In genomic region chr2:141911485-141912066, GRCh38 we compare ENCODE assay signal across 8 cellular contexts.
DNase-seq lines count a peak whose midpoint lies in the region; ATAC-seq and TF ChIP-seq lines count a peak whose summit lies in the region.

No MANE protein-coding gene starts in this region.

- H3K27me3 ChIP-seq in Peyer's patch, result no peaks in the 10 kb centered on the region

- H3K4me1 Mint-ChIP-seq in activated CD4-positive, alpha-beta memory T cell treated with anti-CD3 and anti-CD28 coated beads for 36 hours (ENCODE audit: low read depth), result no peaks in the 10 kb centered on the region

- intact Hi-C loops in activated CD4-positive, alpha-beta memory T cell treated with anti-CD3 and anti-CD28 coated beads for 36 hours (cut with micrococcal nuclease), result no loop called here

- no peak for TF ChIP-seq POLR2A in Peyer's patch (IDR thresholded peaks at IDR 0.05)

- TF ChIP-seq CTCF in Peyer's patch (IDR thresholded peaks at IDR 0.05), result no peak

- POLR2A ChIA-PET in activated CD4-positive, alpha-beta memory T cell treated with anti-CD3 and anti-CD28 coated beads for 36 hours (lab: Charles Lee), result no interaction called here

- ATAC-seq in GM19324 (IDR thresholded peaks at IDR 0.05; ENCODE audit: low FRiP score, unreplicated experiment) (peak; percentile 73), HG03354 (IDR thresholded peaks at IDR 0.05; ENCODE audit: poor library complexity, severe bottlenecking, unreplicated experiment) (peak; percentile 80)

- no peak overlapping the region for H3K27ac Mint-ChIP-seq in activated CD4-positive, alpha-beta memory T cell treated with anti-CD3 and anti-CD28 coated beads for 36 hours

- H3K4me3 ChIP-seq in Peyer's patch, result no peak overlapping the region

- DNase-seq in DMS53 (lab: John Stamatoyannopoulos, UW), result peak; percentile 62
- peak; percentile 12 for DNase-seq in SK-N-DZ (ENCODE audit: low spot score)
- DNase-seq in islet precursor cell, result peak; percentile 58
- DNase-seq in activated CD4-positive, alpha-beta memory T cell treated with anti-CD3 and anti-CD28 coated beads for 36 hours, result no peak
- no peak for DNase-seq in activated CD4-positive, alpha-beta T cell treated with anti-CD3 and anti-CD28 coated beads for 4 hours
- no peak for DNase-seq in Peyer's patch

- H3K4me3 Mint-ChIP-seq in activated CD4-positive, alpha-beta memory T cell treated with anti-CD3 and anti-CD28 coated beads for 36 hours, result no peak overlapping the region

- peaks cover 34% of the 10 kb centered on the region for H3K9me3 Mint-ChIP-seq in activated CD4-positive, alpha-beta memory T cell treated with anti-CD3 and anti-CD28 coated beads for 36 hours

- no peaks in the 10 kb centered on the region for H3K27me3 Mint-ChIP-seq in activated CD4-positive, alpha-beta memory T cell treated with anti-CD3 and anti-CD28 coated beads for 36 hours

- H3K9me3 ChIP-seq in Peyer's patch, result no peaks in the 10 kb centered on the region

- H3K36me3 Mint-ChIP-seq in activated CD4-positive, alpha-beta memory T cell treated with anti-CD3 and anti-CD28 coated beads for 36 hours, result no peaks in the 10 kb centered on the region

- H3K27ac ChIP-seq in Peyer's patch, result no peak overlapping the region

- H3K36me3 ChIP-seq in Peyer's patch, result no peaks in the 10 kb centered on the region

- H3K4me1 ChIP-seq in Peyer's patch, result no peaks in the 10 kb centered on the region

- CTCF ChIA-PET in activated CD4-positive, alpha-beta memory T cell treated with anti-CD3 and anti-CD28 coated beads for 36 hours (lab: Charles Lee), result no interaction called here

Comparison
In these comparisons a context has a peak if more than half of its experiments do, and no peak if none do; other contexts are left out.
1. DNase-seq: peak in DMS53 (single experiment), SK-N-DZ (single experiment) and islet precursor cell (single experiment); none in activated CD4-positive, alpha-beta memory T cell treated with anti-CD3 and anti-CD28 coated beads for 36 hours (single experiment), activated CD4-positive, alpha-beta T cell treated with anti-CD3 and anti-CD28 coated beads for 4 hours (0 of 2) and Peyer's patch (0 of 3).